ENCODE assay signal across 8 cellular contexts in genomic region chr16:46884513-46885293, GRCh38. TPM values are rescaled to one million over a fixed set of nuclear protein-coding genes. Genes with fewer than 3 reads are reported as not detected.
DNase-seq lines count a peak whose midpoint lies in the region; ATAC-seq and TF ChIP-seq lines count a peak whose summit lies in the region.

No MANE protein-coding gene starts in this region.

- H3K79me2 ChIP-seq in hepatocyte, result peaks cover 47% of the 10 kb centered on the region

- peaks cover 23% of the 10 kb centered on the region for H4K20me1 ChIP-seq in hepatocyte (ENCODE audit: insufficient read depth, poor library complexity, severe bottlenecking)

- peak overlapping the region; percentile 92 for H3K4me2 ChIP-seq in hepatocyte

- peaks cover 47% of the 10 kb centered on the region for H3K27me3 Mint-ChIP-seq in CD4-positive, CD25-positive, alpha-beta regulatory T cell

- H2AFZ ChIP-seq in hepatocyte, result peak overlapping the region; percentile 38

- 1% methylated on average over 61 of the region's 72 CpGs for WGBS in hepatocyte (ENCODE audit: low lambda C conversion rate, missing lambda C conversion rate)

- peaks cover 19% of the 10 kb centered on the region for H3K4me1 ChIP-seq in CD4-positive, CD25-positive, alpha-beta regulatory T cell (ENCODE audit: control insufficient read depth, insufficient read depth, low read length, poor library complexity, severe bottlenecking)
- H3K4me1 ChIP-seq in adipocyte (ENCODE audit: control insufficient read depth, insufficient read depth, low read length) (peaks cover 53% of the 10 kb centered on the region), hepatocyte (ENCODE audit: insufficient read depth) (peaks cover 34% of the 10 kb centered on the region)

- H3K27ac Mint-ChIP-seq in CD4-positive, CD25-positive, alpha-beta regulatory T cell, result no peak overlapping the region

- H3K9me3 ChIP-seq in CD4-positive, CD25-positive, alpha-beta regulatory T cell (ENCODE audit: control insufficient read depth in 2 of 2, low read length in 2 of 2), result no peaks in the 10 kb centered on the region
- H3K9me3 ChIP-seq in adipocyte (ENCODE audit: control insufficient read depth, low read length) (no peaks in the 10 kb centered on the region), hepatocyte (ENCODE audit: low read depth) (no peaks in the 10 kb centered on the region)

- no peak for TF ChIP-seq CTCF in hepatocyte (IDR thresholded peaks at IDR 0.05; ENCODE audit: poor library complexity)
- TF ChIP-seq CTCF in retinal pigment epithelial cell (conservative IDR thresholded peaks at IDR 0.05; ENCODE audit: low read depth, low read length), result no peak

- no peaks in the 10 kb centered on the region for H3K36me3 ChIP-seq in CD4-positive, CD25-positive, alpha-beta regulatory T cell (ENCODE audit: control insufficient read depth, insufficient read depth, low read length)
- H3K36me3 ChIP-seq in adipocyte (ENCODE audit: control insufficient read depth, insufficient read depth, low read length, severe bottlenecking) (peaks cover 9% of the 10 kb centered on the region), hepatocyte (replicated peaks; ENCODE audit: insufficient read depth, low read depth) (no peaks in the 10 kb centered on the region)

- ATAC-seq in CD4-positive, CD25-positive, alpha-beta regulatory T cell (ENCODE audit: low read depth in 2 of 2), result no peak
- ATAC-seq in GM21423 (IDR thresholded peaks at IDR 0.05; ENCODE audit: unreplicated experiment), result peak; percentile 9

- peaks cover 2% of the 10 kb centered on the region for H3K27me3 ChIP-seq in CD4-positive, CD25-positive, alpha-beta regulatory T cell (ENCODE audit: control insufficient read depth, insufficient read depth, low read length)
- H3K27me3 ChIP-seq in adipocyte (replicated peaks; ENCODE audit: control insufficient read depth, insufficient read depth, low read length) (peaks cover 14% of the 10 kb centered on the region), hepatocyte (no peaks in the 10 kb centered on the region)

- no peaks in the 10 kb centered on the region for H3K36me3 Mint-ChIP-seq in CD4-positive, CD25-positive, alpha-beta regulatory T cell

- H3K4me1 Mint-ChIP-seq in CD4-positive, CD25-positive, alpha-beta regulatory T cell, result peaks cover 5 to 20% (median 6%) of the 10 kb centered on the region in 4 donors

- no peaks in the 10 kb centered on the region for H3K9me2 ChIP-seq in hepatocyte (replicated peaks; ENCODE audit: insufficient read depth)

- peaks cover 0 to 1% (median 0%) of the 10 kb centered on the region in 7 donors for H3K9me3 Mint-ChIP-seq in CD4-positive, CD25-positive, alpha-beta regulatory T cell

- H3K4me3 ChIP-seq in CD4-positive, CD25-positive, alpha-beta regulatory T cell (ENCODE audit: low read depth, low read length), result no peak overlapping the region
- H3K4me3 ChIP-seq in adipocyte (ENCODE audit: low read length) (peak overlapping the region; percentile 92), hepatocyte (peak overlapping the region; percentile 78), retinal pigment epithelial cell (ENCODE audit: low read length) (peak overlapping the region; percentile 81)

- DNase-seq in CD4-positive, CD25-positive, alpha-beta regulatory T cell, result peak in 1 of 3 donors; percentile 34
- DNase-seq in M059J (ENCODE audit: low read depth) (peak; percentile 18), adipocyte (ENCODE audit: low read depth) (peak; percentile 58), hepatocyte (ENCODE audit: low spot score) (peak; percentile 45), retinal pigment epithelial cell (ENCODE audit: low read depth) (no peak), A172 (ENCODE audit: low spot score) (no peak), SIG-M5 (lab: John Stamatoyannopoulos, UW) (no peak)

- peak overlapping the region; percentile 38 to 92 (median 80) for H3K4me3 Mint-ChIP-seq in CD4-positive, CD25-positive, alpha-beta regulatory T cell

- no peak overlapping the region for H3K27ac ChIP-seq in CD4-positive, CD25-positive, alpha-beta regulatory T cell (ENCODE audit: insufficient read depth, low read length, poor library complexity, severe bottlenecking)
- H3K27ac ChIP-seq in hepatocyte, result peak overlapping the region; percentile 91

- peak overlapping the region; percentile 93 for H3K9ac ChIP-seq in adipocyte (ENCODE audit: low read length)

RNA-seq across cellular contexts. Expression of gene GPT2, which starts 0.5 kb away (rescaled TPM):
- 0.81 TPM for total RNA-seq in CD4-positive, CD25-positive, alpha-beta regulatory T cell
- polyA plus RNA-seq in CD4-positive, CD25-positive, alpha-beta regulatory T cell, result under 1 TPM; 0.33 to 0.71 (median 0.37) TPM
- 29.9 and 31.7 TPM in 2 replicates for total RNA-seq in M059J (2014; rRNA removed; shearing (Covaris generic))
- total RNA-seq in hepatocyte, result 37.4 and 41.0 TPM in 2 replicates
- 38.9 and 51.3 TPM in 2 replicates for polyA plus RNA-seq in hepatocyte
- 17.3 and 17.6 TPM in 2 replicates for total RNA-seq in A172 (2014; rRNA removed; shearing (Covaris generic))

RNA-seq across cellular contexts. Expression of gene C16orf87, which starts 53.7 kb away (rescaled TPM):
- total RNA-seq in CD4-positive, CD25-positive, alpha-beta regulatory T cell, result 24.6 TPM
- 10 to 100 TPM; 13.1 to 22.6 (median 15.8) TPM for polyA plus RNA-seq in CD4-positive, CD25-positive, alpha-beta regulatory T cell
- total RNA-seq in M059J (2014; rRNA removed; shearing (Covaris generic)), result 19.7 and 21.6 TPM in 2 replicates
- 25.1 and 31.9 TPM in 2 replicates for total RNA-seq in hepatocyte
- 24.9 and 27.5 TPM in 2 replicates for polyA plus RNA-seq in hepatocyte
- total RNA-seq in A172 (2014; rRNA removed; shearing (Covaris generic)), result 18.6 and 24.6 TPM in 2 replicates

Comparison
In these comparisons a context has a peak if more than half of its experiments do, and no peak if none do; other contexts are left out.
1. DNase-seq: peak in M059J (single experiment), adipocyte (single experiment) and hepatocyte (single experiment); none in retinal pigment epithelial cell (single experiment), A172 (single experiment) and SIG-M5 (single experiment).
2. RNA of gene GPT2, which starts 0.5 kb away (total RNA-seq): 37.4 to 41.0 TPM in hepatocyte, 29.9 to 31.7 TPM in M059J and 17.3 to 17.6 TPM in A172; 0.81 TPM in CD4-positive, CD25-positive, alpha-beta regulatory T cell (single experiment); every median in the first group is over 10 times any median in the second.